Comparison of ENCODE assay signal across 17 cellular contexts in genomic region chr4:187141101-187141500, GRCh38.
"Had no signal": no experiment of that assay in that cellular context is flagged by ENCODE, and none has a peak within 500 bp of the region (broad histone marks: within the 10 kb centered on the region; RNA-seq: fewer than 3 reads in every experiment).

No MANE protein-coding gene starts in this region.

- DNase-seq: activated CD4-positive, alpha-beta T cell treated with anti-CD3 and anti-CD28 coated beads for 36 hours; activated CD4-positive, alpha-beta T cell treated with anti-CD3 and anti-CD28 coated beads, Interleukin-2, amount 50 U/mL, for 4 hours; activated CD4-positive, CD25-positive, alpha-beta regulatory T cell; activated effector memory CD4-positive, alpha-beta T cell treated with Interleukin-2 at 50 U/mL for 16 hours; activated naive CD4-positive, alpha-beta T cell treated with Interleukin-2 at 50 U/mL for 16 hours; dermis blood vessel endothelial cell; effector CD8-positive, alpha-beta T cell; left ventricle myocardium superior; posterior cingulate gyrus; right cardiac atrium; spleen; stimulated activated naive CD4-positive, alpha-beta T cell treated with Interleukin-2 at 50 U/mL for 16 hours; testis; transverse colon had no signal

- H3K36me3 ChIP-seq: ascending aorta, spleen, transverse colon had no signal

- H3K36me3 Mint-ChIP-seq: activated naive CD8-positive, alpha-beta T cell had no signal

- H3K4me3 Mint-ChIP-seq: activated CD4-positive, alpha-beta T cell treated with anti-CD3 and anti-CD28 coated beads for 36 hours; activated naive CD8-positive, alpha-beta T cell; nephron had no signal

- H3K4me1 Mint-ChIP-seq: activated CD4-positive, alpha-beta T cell treated with anti-CD3 and anti-CD28 coated beads for 36 hours had no signal

- H3K9me3 ChIP-seq: ascending aorta, spleen, testis, transverse colon had no signal

- H3K4me3 ChIP-seq: ascending aorta, spleen, testis, transverse colon had no signal

- H3K27me3 Mint-ChIP-seq: activated CD4-positive, alpha-beta T cell treated with anti-CD3 and anti-CD28 coated beads for 36 hours; activated naive CD8-positive, alpha-beta T cell had no signal

- H3K27ac ChIP-seq: ascending aorta, spleen, testis, transverse colon had no signal

- H3K27ac Mint-ChIP-seq: activated CD4-positive, alpha-beta T cell treated with anti-CD3 and anti-CD28 coated beads for 36 hours; activated naive CD8-positive, alpha-beta T cell; nephron had no signal

- H3K9me3 Mint-ChIP-seq: nephron had no signal

- H3K27me3 ChIP-seq: ascending aorta, spleen, testis, transverse colon had no signal

- H3K4me1 ChIP-seq: ascending aorta, spleen, transverse colon had no signal
